8 cellular contexts compared by ENCODE assay signal in genomic region chr11:118401151-118401879, GRCh38. TPM values are rescaled to one million over a fixed set of nuclear protein-coding genes. Genes with fewer than 3 reads are reported as not detected.
DNase-seq lines count a peak whose midpoint lies in the region; ATAC-seq and TF ChIP-seq lines count a peak whose summit lies in the region.

Gene ATP5MG, plus strand, starts transcription at chr11:118401606. Its CDS starts 60 bp downstream, at chr11:118401666.

- ATAC-seq in CD4-positive, CD25-positive, alpha-beta regulatory T cell (ENCODE audit: low read depth in 2 of 2), result peak; percentile 59 to 60
- ATAC-seq in mucosa of descending colon, result peak; percentile 90

- peak; percentile 88 to 96 (median 95) for DNase-seq in CD4-positive, CD25-positive, alpha-beta regulatory T cell
- DNase-seq in GM20000 (ENCODE audit: low spot score), result peak; percentile 88
- peak; percentile 98 for DNase-seq in OCI-M1 (lab: John Stamatoyannopoulos, UW)
- DNase-seq in activated T-cell treated with anti-CD3 and anti-CD28 coated beads for 4 hours, result peak; percentile 89
- peak; percentile 18 for DNase-seq in epithelial cell of prostate (ENCODE audit: low read depth, low spot score)
- DNase-seq in mucosa of descending colon, result peak; percentile 90 to 96 (median 93)
- peak; percentile 77 to 89 for DNase-seq in stimulated activated CD8-positive, alpha-beta memory T cell treated with anti-CD3 and anti-CD28 coated beads, Interleukin-4, amount 100 ng/mL, for 1 hour (ENCODE audit: low read depth in 2 of 2, low spot score in 1 of 2)

- no peak for TF ChIP-seq CTCF in GM20000 (IDR thresholded peaks at IDR 0.05; ENCODE audit: extremely low read depth, missing control alignments)
- TF ChIP-seq CTCF in mucosa of descending colon (IDR thresholded peaks at IDR 0.05), result no peak

- H3K9me3 Mint-ChIP-seq in CD4-positive, CD25-positive, alpha-beta regulatory T cell, result no peaks in the 10 kb centered on the region
- no peaks in the 10 kb centered on the region for H3K9me3 Mint-ChIP-seq in IgD-negative memory B cell

- peaks cover 28% of the 10 kb centered on the region for H3K36me3 ChIP-seq in CD4-positive, CD25-positive, alpha-beta regulatory T cell (ENCODE audit: control insufficient read depth, insufficient read depth, low read length)
- peaks cover under 1% of the 10 kb centered on the region for H3K36me3 ChIP-seq in mucosa of descending colon (ENCODE audit: low read depth)

- peak within 1 kb of the TSS; percentile 98 for H3K27ac ChIP-seq in CD4-positive, CD25-positive, alpha-beta regulatory T cell (ENCODE audit: insufficient read depth, low read length, poor library complexity, severe bottlenecking)
- peak within 1 kb of the TSS; percentile 77 for H3K27ac ChIP-seq in epithelial cell of prostate

- H3K4me3 Mint-ChIP-seq in CD4-positive, CD25-positive, alpha-beta regulatory T cell, result peak within 1 kb of the TSS; percentile 92 to 98 (median 97)
- H3K4me3 Mint-ChIP-seq in IgD-negative memory B cell, result peak within 1 kb of the TSS; percentile 97 to 98 (median 98)

- no peaks in the 10 kb centered on the region for H3K9me3 ChIP-seq in CD4-positive, CD25-positive, alpha-beta regulatory T cell (ENCODE audit: control insufficient read depth in 2 of 2, low read length in 2 of 2)
- no peaks in the 10 kb centered on the region for H3K9me3 ChIP-seq in mucosa of descending colon

- H3K4me3 ChIP-seq in CD4-positive, CD25-positive, alpha-beta regulatory T cell (ENCODE audit: low read depth, low read length), result peak within 1 kb of the TSS; percentile 95
- H3K4me3 ChIP-seq in mucosa of descending colon, result peak within 1 kb of the TSS; percentile 93

- H3K27ac Mint-ChIP-seq in CD4-positive, CD25-positive, alpha-beta regulatory T cell, result peak within 1 kb of the TSS; percentile 99 to 100 (median 99)
- H3K27ac Mint-ChIP-seq in IgD-negative memory B cell, result peak within 1 kb of the TSS; percentile 96 to 100 (median 99)

- H3K27me3 Mint-ChIP-seq in CD4-positive, CD25-positive, alpha-beta regulatory T cell, result no peaks in the 10 kb centered on the region
- H3K27me3 Mint-ChIP-seq in IgD-negative memory B cell, result no peaks in the 10 kb centered on the region

- H3K4me1 Mint-ChIP-seq in CD4-positive, CD25-positive, alpha-beta regulatory T cell, result peaks cover 36 to 80% (median 57%) of the 10 kb centered on the region in 4 donors
- H3K4me1 Mint-ChIP-seq in IgD-negative memory B cell, result peaks cover 34 to 49% (median 46%) of the 10 kb centered on the region in 3 donors

- H3K27me3 ChIP-seq in CD4-positive, CD25-positive, alpha-beta regulatory T cell (ENCODE audit: control insufficient read depth, insufficient read depth, low read length), result no peaks in the 10 kb centered on the region

- H3K36me3 Mint-ChIP-seq in CD4-positive, CD25-positive, alpha-beta regulatory T cell, result peaks cover 9% of the 10 kb centered on the region
- H3K36me3 Mint-ChIP-seq in IgD-negative memory B cell, result no peaks in the 10 kb centered on the region

- peaks cover 68% of the 10 kb centered on the region for H3K4me1 ChIP-seq in CD4-positive, CD25-positive, alpha-beta regulatory T cell (ENCODE audit: control insufficient read depth, insufficient read depth, low read length, poor library complexity, severe bottlenecking)
- H3K4me1 ChIP-seq in mucosa of descending colon (ENCODE audit: low read depth), result peaks cover 18% of the 10 kb centered on the region

- intact Hi-C loops in mucosa of descending colon (cut with DNase I, micrococcal nuclease), result no loop called here

RNA-seq across cellular contexts. Expression of gene ATP5MG, which starts in this region (rescaled TPM):
- total RNA-seq in CD4-positive, CD25-positive, alpha-beta regulatory T cell, result 154 TPM
- polyA plus RNA-seq in CD4-positive, CD25-positive, alpha-beta regulatory T cell, result 100 to 1,000 TPM; 578 to 706 (median 677) TPM
- polyA plus RNA-seq in IgD-negative memory B cell, result 547 TPM
- total RNA-seq in mucosa of descending colon, result 100 to 1,000 TPM; 224 to 287 (median 262) TPM

Comparison
In these comparisons a context has a peak if more than half of its experiments do, and no peak if none do; other contexts are left out.
1. Peak in every context shown above with its lines: DNase-seq, ATAC-seq, H3K4me3 ChIP-seq and H3K27ac ChIP-seq.
2. DNase-seq: peak in every context shown above with its lines; median percentile 98 in OCI-M1; 95 in CD4-positive, CD25-positive, alpha-beta regulatory T cell; 93 in mucosa of descending colon; 89 in activated T-cell treated with anti-CD3 and anti-CD28 coated beads for 4 hours; 88 in GM20000; 83 in stimulated activated CD8-positive, alpha-beta memory T cell treated with anti-CD3 and anti-CD28 coated beads, Interleukin-4, amount 100 ng/mL, for 1 hour; 18 in epithelial cell of prostate.